In genomic region chr12:52741378-52742195, GRCh38 we compare ENCODE assay signal across 9 cellular contexts.
DNase-seq lines count a peak whose midpoint lies in the region; ATAC-seq and FAIRE-seq lines count a peak whose summit lies in the region.
"Had no signal": no experiment of that assay in that cellular context is flagged by ENCODE, and none has a peak within 500 bp of the region (broad histone marks: within the 10 kb centered on the region; RNA-seq: fewer than 3 reads in every experiment).

No MANE protein-coding gene starts in this region.

- ATAC-seq in GM21423 (IDR thresholded peaks at IDR 0.05; ENCODE audit: unreplicated experiment) (no peak), GM19397 (IDR thresholded peaks at IDR 0.05; ENCODE audit: unreplicated experiment) (no peak), HG02678 (IDR thresholded peaks at IDR 0.05; ENCODE audit: unreplicated experiment) (no peak)

- FAIRE-seq in GM19239 (lab: Jason Lieb, UNC): no peak
- FAIRE-seq in RCC 7860 (lab: Jason Lieb, UNC): no peak

- DNase-seq in GM19239 (ENCODE audit: insufficient read length, low spot score) (peak; percentile 33), RCC 7860 (ENCODE audit: low spot score) (peak; percentile 10), iPS-NIHi11 (ENCODE audit: low spot score) (peak; percentile 89)
- DNase-seq in activated naive CD4-positive, alpha-beta T cell (lab: John Stamatoyannopoulos, UW): peak in 3 of 4 experiments; percentile 37 to 65 (median 59)
- DNase-seq in stimulated activated CD4-positive, alpha-beta T cell treated with anti-CD3 and anti-CD28 coated beads, TNF-alpha, amount 100 ng/mL, for 24 hours (ENCODE audit: low read depth in 3 of 3): peak; percentile 13 to 54 (median 26)
- DNase-seq: naive B cell had no signal

Comparison
In these comparisons a context has a peak if more than half of its experiments do, and no peak if none do; other contexts are left out.
1. DNase-seq: peak in every context shown above with its lines; median percentile 89 in iPS-NIHi11; 59 in activated naive CD4-positive, alpha-beta T cell; 33 in GM19239; 26 in stimulated activated CD4-positive, alpha-beta T cell treated with anti-CD3 and anti-CD28 coated beads, TNF-alpha, amount 100 ng/mL, for 24 hours; 10 in RCC 7860.